ENCODE assay signal across 1 cellular context in genomic region chr6:42709871-42710270, GRCh38.
TF ChIP-seq lines count a peak whose summit lies in the region.

No MANE protein-coding gene starts in this region.

TF ChIP-seq in K562, 482 proteins besides CTCF, POLR2A, EP300 and RAD21:
- TF ChIP-seq CTCFL (IDR thresholded peaks at IDR 0.05; ENCODE audit: borderline replicate concordance, insufficient read depth, low read depth, low read length, poor library complexity, severe bottlenecking): no peak
- no peak for TF ChIP-seq RBM34 (IDR thresholded peaks at IDR 0.05; ENCODE audit: borderline replicate concordance, insufficient read depth, low read length)
- no peak for TF ChIP-seq ARID3B (CRISPR knock-in tag; IDR thresholded peaks at IDR 0.05; ENCODE audit: borderline replicate concordance)
- TF ChIP-seq ZNF23 (CRISPR knock-in tag; IDR thresholded peaks at IDR 0.05): no peak
- TF ChIP-seq ZFP91 (CRISPR knock-in tag; IDR thresholded peaks at IDR 0.05): no peak
- TF ChIP-seq SRSF9 (IDR thresholded peaks at IDR 0.05; ENCODE audit: borderline replicate concordance, low read depth, low read length): no peak
- TF ChIP-seq FIP1L1 (IDR thresholded peaks at IDR 0.05; ENCODE audit: low read depth, low read length, poor library complexity, severe bottlenecking): no peak
- TF ChIP-seq NCOA1 (IDR thresholded peaks at IDR 0.05; ENCODE audit: low read depth): no peak
- TF ChIP-seq ZNF184 (CRISPR knock-in tag; IDR thresholded peaks at IDR 0.05): no peak
- TF ChIP-seq DACH1 (IDR thresholded peaks at IDR 0.05; ENCODE audit: partially characterized antibody): no peak
- no peak for TF ChIP-seq ETV6 (IDR thresholded peaks at IDR 0.05; ENCODE audit: borderline replicate concordance in 1 of 2, low read depth in 2 of 2, low read length in 1 of 2)
- TF ChIP-seq ETV6 (CRISPR knock-in tag; IDR thresholded peaks at IDR 0.05; ENCODE audit: borderline replicate concordance): no peak
- no peak for TF ChIP-seq ERF (CRISPR knock-in tag; IDR thresholded peaks at IDR 0.05)
- TF ChIP-seq ELK3 (CRISPR knock-in tag; IDR thresholded peaks at IDR 0.05): no peak
- TF ChIP-seq CHD7 (IDR thresholded peaks at IDR 0.05; ENCODE audit: low read depth, low read length): no peak
- no peak for TF ChIP-seq CREB5 (CRISPR knock-in tag; IDR thresholded peaks at IDR 0.05)
- TF ChIP-seq GABPA (tag; conservative IDR thresholded peaks at IDR 0.05; ENCODE audit: low read depth): no peak
- TF ChIP-seq BHLHE40 (IDR thresholded peaks at IDR 0.05; ENCODE audit: low read length): no peak
- no peak for TF ChIP-seq POLR2B (IDR thresholded peaks at IDR 0.05; ENCODE audit: low read depth, partially characterized antibody)
